In the genomic region with DNA sequence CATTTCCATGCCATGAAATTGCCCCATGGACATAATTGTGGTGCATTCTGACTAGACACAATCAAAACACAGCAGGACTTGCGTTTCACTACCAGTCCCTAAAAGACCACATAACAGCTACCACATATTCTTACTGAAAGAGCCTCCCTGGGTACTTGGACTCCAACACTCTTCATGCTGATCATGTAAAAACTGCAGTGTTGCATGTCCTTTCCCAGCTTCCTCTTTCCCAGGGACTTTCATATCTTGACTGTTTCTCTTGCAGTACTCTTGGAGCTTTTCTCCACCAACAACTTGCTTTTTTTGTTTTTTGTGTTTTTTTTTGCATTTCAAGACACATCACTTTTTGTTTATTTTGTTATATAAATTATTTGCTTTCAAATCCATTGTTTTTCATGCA, we compare ENCODE assay signal across 25 cellular contexts. TPM values are rescaled to one million over a fixed set of nuclear protein-coding genes. Genes with fewer than 3 reads are reported as not detected.
"Had no signal": no experiment of that assay in that cellular context is flagged by ENCODE, and none has a peak within 500 bp of the region (broad histone marks: within the 10 kb centered on the region; RNA-seq: fewer than 3 reads in every experiment).

No MANE protein-coding gene starts in this region.

- H3K4me3 ChIP-seq: cardiac muscle cell, esophagus squamous epithelium, mucosa of descending colon, neural progenitor cell, prostate gland, right atrium auricular region, stomach, thoracic aorta, upper lobe of left lung had no signal

- H3K27me3 Mint-ChIP-seq: memory B cell, naive B cell had no signal

- H3K27ac ChIP-seq: cardiac muscle cell, esophagus squamous epithelium, neural progenitor cell, prostate gland, right atrium auricular region, stomach, thoracic aorta, upper lobe of left lung had no signal

- H3K36me3 ChIP-seq: cardiac muscle cell, esophagus squamous epithelium, neural progenitor cell, prostate gland, right atrium auricular region, stomach, thoracic aorta, upper lobe of left lung had no signal

- H3K27ac Mint-ChIP-seq: activated CD4-positive, alpha-beta memory T cell treated with anti-CD3 and anti-CD28 coated beads for 36 hours; activated CD4-positive, alpha-beta T cell treated with anti-CD3 and anti-CD28 coated beads for 36 hours; activated naive CD8-positive, alpha-beta T cell treated with anti-CD3 and anti-CD28 coated beads, Interleukin-2, amount 10 ng/mL, durations not matched to agents 7 days and 5 days; effector memory CD8-positive, alpha-beta T cell; memory B cell; naive B cell; neural progenitor cell; WTC11 had no signal

- H3K27me3 ChIP-seq: cardiac muscle cell, esophagus squamous epithelium, neural progenitor cell, right atrium auricular region, stomach, upper lobe of left lung had no signal

- H3K4me1 ChIP-seq: esophagus squamous epithelium, neural progenitor cell, prostate gland, right atrium auricular region, stomach, upper lobe of left lung had no signal

- H3K4me1 Mint-ChIP-seq: activated CD4-positive, alpha-beta T cell treated with anti-CD3 and anti-CD28 coated beads for 36 hours; activated naive CD8-positive, alpha-beta T cell treated with anti-CD3 and anti-CD28 coated beads, Interleukin-2, amount 10 ng/mL, durations not matched to agents 7 days and 5 days; neural progenitor cell had no signal

- H3K36me3 Mint-ChIP-seq: activated CD4-positive, alpha-beta memory T cell treated with anti-CD3 and anti-CD28 coated beads for 36 hours; activated naive CD8-positive, alpha-beta T cell treated with anti-CD3 and anti-CD28 coated beads, Interleukin-2, amount 10 ng/mL, durations not matched to agents 7 days and 5 days; neural progenitor cell had no signal

- ATAC-seq: activated CD4-positive, alpha-beta T cell treated with anti-CD3 and anti-CD28 coated beads for 36 hours; effector memory CD8-positive, alpha-beta T cell; left ventricle myocardium superior; mucosa of descending colon; WTC11 had no signal

- DNase-seq: activated CD4-positive, alpha-beta memory T cell treated with anti-CD3 and anti-CD28 coated beads for 36 hours; activated CD4-positive, alpha-beta T cell treated with anti-CD3 and anti-CD28 coated beads for 36 hours; activated naive CD4-positive, alpha-beta T cell treated with Interleukin-2 at 50 U/mL for 16 hours; activated naive CD8-positive, alpha-beta T cell treated with anti-CD3 and anti-CD28 coated beads, Interleukin-2, amount 10 ng/mL, durations not matched to agents 7 days and 5 days; activated T-cell treated with anti-CD3 and anti-CD28 coated beads for 4 hours; amygdala; effector memory CD8-positive, alpha-beta T cell; esophagus squamous epithelium; left ventricle myocardium superior; mucosa of descending colon; naive B cell; stimulated activated CD4-positive, alpha-beta T cell treated with anti-CD3 and anti-CD28 coated beads, Interleukin-2, amount 100 ng/mL, for 48 hours; stomach; upper lobe of left lung had no signal

- H3K9me3 Mint-ChIP-seq: activated CD4-positive, alpha-beta memory T cell treated with anti-CD3 and anti-CD28 coated beads for 36 hours; activated naive CD8-positive, alpha-beta T cell treated with anti-CD3 and anti-CD28 coated beads, Interleukin-2, amount 10 ng/mL, durations not matched to agents 7 days and 5 days; effector memory CD8-positive, alpha-beta T cell had no signal

- H3K4me3 Mint-ChIP-seq: activated CD4-positive, alpha-beta memory T cell treated with anti-CD3 and anti-CD28 coated beads for 36 hours; activated CD4-positive, alpha-beta T cell treated with anti-CD3 and anti-CD28 coated beads for 36 hours; activated naive CD8-positive, alpha-beta T cell treated with anti-CD3 and anti-CD28 coated beads, Interleukin-2, amount 10 ng/mL, durations not matched to agents 7 days and 5 days; effector memory CD8-positive, alpha-beta T cell; memory B cell; naive B cell; neural progenitor cell; WTC11 had no signal

- H3K9me3 ChIP-seq: esophagus squamous epithelium, mucosa of descending colon, prostate gland, right atrium auricular region, stomach, thoracic aorta, upper lobe of left lung had no signal

RNA-seq across cellular contexts. Expression of a gene that starts 22.9 kb away (rescaled TPM):
- total RNA-seq: activated CD4-positive, alpha-beta memory T cell treated with anti-CD3 and anti-CD28 coated beads for 36 hours; activated CD4-positive, alpha-beta T cell treated with anti-CD3 and anti-CD28 coated beads for 36 hours; activated naive CD8-positive, alpha-beta T cell treated with anti-CD3 and anti-CD28 coated beads, Interleukin-2, amount 10 ng/mL, durations not matched to agents 7 days and 5 days; cardiac muscle cell; dermis microvascular lymphatic vessel endothelial cell; esophagus squamous epithelium; left ventricle myocardium superior; mucosa of descending colon; osteoblast; right atrium auricular region; skeletal muscle tissue; stomach; T-helper 2 cell treated with Interferon-gamma antibody and Interleukin-4, amounts not matched to agents 100 ng/mL and 5 ng/mL, for 36 hours; thoracic aorta; WTC11 had no signal

RNA-seq across cellular contexts. Expression of a gene that starts 28.3 kb away (rescaled TPM):
- total RNA-seq: activated CD4-positive, alpha-beta memory T cell treated with anti-CD3 and anti-CD28 coated beads for 36 hours; activated CD4-positive, alpha-beta T cell treated with anti-CD3 and anti-CD28 coated beads for 36 hours; cardiac muscle cell; dermis microvascular lymphatic vessel endothelial cell; T-helper 2 cell treated with Interferon-gamma antibody and Interleukin-4, amounts not matched to agents 100 ng/mL and 5 ng/mL, for 36 hours had no signal

RNA-seq across cellular contexts. Expression of a gene that starts 46.3 kb away (rescaled TPM):
- total RNA-seq: activated CD4-positive, alpha-beta memory T cell treated with anti-CD3 and anti-CD28 coated beads for 36 hours; activated CD4-positive, alpha-beta T cell treated with anti-CD3 and anti-CD28 coated beads for 36 hours; cardiac muscle cell; dermis microvascular lymphatic vessel endothelial cell; osteoblast; T-helper 2 cell treated with Interferon-gamma antibody and Interleukin-4, amounts not matched to agents 100 ng/mL and 5 ng/mL, for 36 hours; WTC11 had no signal
